In genomic region chr7:91759205-91759863, GRCh38 we compare ENCODE assay signal across 14 cellular contexts.
DNase-seq lines count a peak whose midpoint lies in the region; ATAC-seq and TF ChIP-seq lines count a peak whose summit lies in the region.
"Had no signal": no experiment of that assay in that cellular context is flagged by ENCODE, and none has a peak within 500 bp of the region (broad histone marks: within the 10 kb centered on the region; RNA-seq: fewer than 3 reads in every experiment).

No MANE protein-coding gene starts in this region.

- CTCF ChIA-PET in mammary epithelial cell (lab: Charles Lee; ENCODE audit: low non-redundant PET), result no interaction called here

- H4K8ac ChIP-seq in trophoblast cell (ENCODE audit: low read depth, low read length), result no peak overlapping the region

- peak; percentile 79 to 81 for ATAC-seq in lower lobe of right lung
- ATAC-seq in GM18519 (IDR thresholded peaks at IDR 0.05; ENCODE audit: low FRiP score, unreplicated experiment), result no peak
- ATAC-seq: sciatic nerve had no signal

- H2BK5ac ChIP-seq in trophoblast cell (ENCODE audit: low read depth, low read length, poor library complexity), result no peak overlapping the region

- H2BK12ac ChIP-seq in trophoblast cell (ENCODE audit: low read length), result no peak overlapping the region

- no peaks in the 10 kb centered on the region for H3K27me3 ChIP-seq in mammary epithelial cell (ENCODE audit: insufficient read depth, low read length)
- no peaks in the 10 kb centered on the region for H3K27me3 ChIP-seq in lower lobe of right lung (ENCODE audit: low read depth)
- no peaks in the 10 kb centered on the region for H3K27me3 ChIP-seq in trophoblast cell (ENCODE audit: insufficient read depth, low read length)
- H3K27me3 ChIP-seq: BLaER1 treated with 17β-estradiol and CSF1 and Interleukin-3, amounts not matched to agents 10 nM and 100 nM had no signal

- H3K4me1 ChIP-seq in mammary epithelial cell (ENCODE audit: insufficient read depth, low read length) (no peaks in the 10 kb centered on the region), lower lobe of right lung (no peaks in the 10 kb centered on the region), trophoblast cell (ENCODE audit: control insufficient read depth in 1 of 2, insufficient read depth in 2 of 2, low read length in 2 of 2) (no peaks in the 10 kb centered on the region)

- H3K4me3 ChIP-seq in mammary epithelial cell (replicated peaks in 1 of 3; ENCODE audit: insufficient read depth in 1 of 3, low read depth in 2 of 3, low read length in 3 of 3) (no peak overlapping the region), lower lobe of right lung (no peak overlapping the region), trophoblast cell (ENCODE audit: low read depth, low read length) (no peak overlapping the region)
- H3K4me3 ChIP-seq: BLaER1 treated with 17β-estradiol and CSF1 and Interleukin-3, amounts not matched to agents 10 nM and 100 nM had no signal

- no peak overlapping the region for H4K91ac ChIP-seq in trophoblast cell (ENCODE audit: low read depth, low read length)

- H4K12ac ChIP-seq in trophoblast cell (ENCODE audit: low read depth, low read length), result no peak overlapping the region

- no peaks in the 10 kb centered on the region for H4K20me1 ChIP-seq in mammary epithelial cell (ENCODE audit: insufficient read depth, low read length)
- H4K20me1 ChIP-seq: BLaER1 treated with 17β-estradiol and CSF1 and Interleukin-3, amounts not matched to agents 10 nM and 100 nM had no signal

- H3K9ac ChIP-seq in mammary epithelial cell (ENCODE audit: insufficient read depth, low read length) (no peak overlapping the region), trophoblast cell (ENCODE audit: low read length) (no peak overlapping the region)
- H3K9ac ChIP-seq: BLaER1 treated with 17β-estradiol and CSF1 and Interleukin-3, amounts not matched to agents 10 nM and 100 nM had no signal

- in situ Hi-C loops in mammary epithelial cell (cut with MboI; ENCODE audit: low sequenced_read_pairs in 2 of 2), result no loop called here

- H3K27ac ChIP-seq in mammary epithelial cell (ENCODE audit: insufficient read depth, low read depth, low read length), result no peak overlapping the region
- H3K27ac ChIP-seq in lower lobe of right lung, result no peak overlapping the region
- H3K27ac ChIP-seq in trophoblast cell (ENCODE audit: low read depth, low read length), result no peak overlapping the region
- H3K27ac ChIP-seq: HL-60 had no signal

- H3K36me3 ChIP-seq in mammary epithelial cell (ENCODE audit: insufficient read depth, low read length) (no peaks in the 10 kb centered on the region), lower lobe of right lung (no peaks in the 10 kb centered on the region), trophoblast cell (ENCODE audit: control insufficient read depth in 1 of 2, insufficient read depth in 2 of 2, low read length in 2 of 2) (no peaks in the 10 kb centered on the region)
- H3K36me3 ChIP-seq: BLaER1 treated with 17β-estradiol and CSF1 and Interleukin-3, amounts not matched to agents 10 nM and 100 nM had no signal

- DNase-seq in Daoy (ENCODE audit: low read depth), result peak; percentile 24
- peak; percentile 20 for DNase-seq in NCI-H510A treated with DMSO at 0.1 percent for 48 hours (lab: John Stamatoyannopoulos, UW)
- DNase-seq in mammary epithelial cell, result peak; percentile 26
- DNase-seq in lower lobe of right lung, result peak; percentile 84
- no peak for DNase-seq in GM03348 (ENCODE audit: low spot score)
- no peak for DNase-seq in trophoblast cell
- no peak for DNase-seq in middle frontal gyrus (ENCODE audit: extremely low spot score, low spot score)
- DNase-seq: activated effector memory CD4-positive, alpha-beta T cell treated with anti-CD3 and anti-CD28 coated beads, Interleukin-2, amount 50 U/mL, for 16 hours; effector CD8-positive, alpha-beta T cell; NCI-H524 had no signal

- H3K79me1 ChIP-seq in trophoblast cell (ENCODE audit: low read length), result no peaks in the 10 kb centered on the region

- no peaks in the 10 kb centered on the region for H3K9me3 ChIP-seq in mammary epithelial cell (replicated peaks; ENCODE audit: insufficient read depth, low read length)
- H3K9me3 ChIP-seq in lower lobe of right lung, result peaks cover 8% of the 10 kb centered on the region
- H3K9me3 ChIP-seq in trophoblast cell (ENCODE audit: insufficient read depth, low read depth, low read length), result no peaks in the 10 kb centered on the region

- no peak overlapping the region for H3K4ac ChIP-seq in trophoblast cell (ENCODE audit: low read depth, low read length)

- 93% methylated on average over 4 of the region's 4 CpGs for WGBS in mammary epithelial cell (ENCODE audit: low coverage, missing lambda C conversion rate)
- no CpG with 5 or more reads among the region's 4 CpGs for WGBS in trophoblast cell (ENCODE audit: extremely low coverage, insufficient coverage, insufficient read length)

- dilution Hi-C loops in mammary epithelial cell (cut with HindIII; ENCODE audit: low sequenced_read_pairs), result no loop called here

- H3K4me2 ChIP-seq in mammary epithelial cell (ENCODE audit: insufficient read depth, low read depth, low read length), result no peak overlapping the region
- no peak overlapping the region for H3K4me2 ChIP-seq in trophoblast cell (ENCODE audit: low read length)

- no peak overlapping the region for H3K14ac ChIP-seq in trophoblast cell (ENCODE audit: low read length)

- intact Hi-C loops in mammary epithelial cell (cut with micrococcal nuclease), result no loop called here
- intact Hi-C loops in lower lobe of right lung (cut with DNase I), result no loop called here

- no peak overlapping the region for H2BK120ac ChIP-seq in trophoblast cell (ENCODE audit: insufficient read depth, low read length, poor library complexity)

- H3K18ac ChIP-seq in trophoblast cell (ENCODE audit: low read length), result no peak overlapping the region

- H2AFZ ChIP-seq in mammary epithelial cell (ENCODE audit: low read depth, low read length), result no peak overlapping the region
- H2AFZ ChIP-seq in trophoblast cell (ENCODE audit: insufficient read depth, low read length, poor library complexity), result no peak overlapping the region

- no peaks in the 10 kb centered on the region for H3K79me2 ChIP-seq in mammary epithelial cell (ENCODE audit: insufficient read depth, low read length)
- no peaks in the 10 kb centered on the region for H3K79me2 ChIP-seq in trophoblast cell (ENCODE audit: control insufficient read depth, insufficient read depth, low read length, poor library complexity)

- BruUV-seq in mammary epithelial cell (replicated peaks; lab: Mats Ljungman, UMichigan), result no TSS peak

- TF ChIP-seq CTCF in mammary epithelial cell (conservative IDR thresholded peaks at IDR 0.05 in 1 of 2, IDR thresholded peaks at IDR 0.05 in 1 of 2; ENCODE audit: extremely low read depth in 1 of 2, insufficient read depth in 1 of 2, low read depth in 1 of 2, low read length in 2 of 2), result no peak
- no peak for TF ChIP-seq CTCF in lower lobe of right lung (IDR thresholded peaks at IDR 0.05)

- no peak overlapping the region for H2AK5ac ChIP-seq in trophoblast cell (ENCODE audit: low read length)

- H3K23ac ChIP-seq in trophoblast cell (ENCODE audit: low read length), result no peak overlapping the region

Comparison
In these comparisons a context has a peak if more than half of its experiments do, and no peak if none do; other contexts are left out.
1. DNase-seq: peak in Daoy (single experiment), NCI-H510A treated with DMSO at 0.1 percent for 48 hours (single experiment), mammary epithelial cell (single experiment) and lower lobe of right lung (single experiment); none in GM03348 (single experiment), trophoblast cell (0 of 2) and middle frontal gyrus (single experiment).